Comparison of ENCODE assay signal across 8 cellular contexts in genomic region chr3:68211637-68212036, GRCh38.
"Had no signal": no experiment of that assay in that cellular context is flagged by ENCODE, and none has a peak within 500 bp of the region (broad histone marks: within the 10 kb centered on the region; RNA-seq: fewer than 3 reads in every experiment).

No MANE protein-coding gene starts in this region.

- ATAC-seq: HCT116, HepG2 had no signal

- H3K9me3 ChIP-seq: HAP-1 had no signal

- H3K27ac ChIP-seq: GM23248, HL-60 had no signal

- H3K4me3 ChIP-seq: GM23248, HAP-1 had no signal

- H3K4me1 ChIP-seq: HAP-1 had no signal

- DNase-seq: GM23248, GOT3, H7, HFFc6 had no signal

- H3K36me3 ChIP-seq: HAP-1 had no signal
